ENCODE assay signal across 15 cellular contexts in genomic region chr4:102578270-102578669, GRCh38.
DNase-seq lines count a peak whose midpoint lies in the region; ATAC-seq and FAIRE-seq lines count a peak whose summit lies in the region.
"Had no signal": no experiment of that assay in that cellular context is flagged by ENCODE, and none has a peak within 500 bp of the region (broad histone marks: within the 10 kb centered on the region; RNA-seq: fewer than 3 reads in every experiment).

No MANE protein-coding gene starts in this region.

- peak; percentile 11 for FAIRE-seq in GM19239 (lab: Jason Lieb, UNC)
- FAIRE-seq: GM12878 had no signal

- peaks cover 97% of the 10 kb centered on the region for H3K36me3 Mint-ChIP-seq in activated T-cell treated with anti-CD3 and anti-CD28 coated beads, Interleukin-2, amount 50 U/mL, for 24 hours (ENCODE audit: low read depth)
- peaks cover 100% of the 10 kb centered on the region for H3K36me3 Mint-ChIP-seq in activated T-helper 17 cell treated with anti-CD3 and anti-CD28 coated beads, Interleukin-2, amount 50 U/mL, for 72 hours (ENCODE audit: low read depth)

- DNase-seq in activated T-cell treated with anti-CD3 and anti-CD28 coated beads, Interleukin-2, amount 50 U/mL, for 24 hours: no peak
- DNase-seq in activated T-cell treated with anti-CD3 and anti-CD28 coated beads, Interleukin-2, amount 50 U/mL, for 1 hour: no peak
- no peak for DNase-seq in GM19239 (ENCODE audit: insufficient read length, low spot score)
- DNase-seq in lung microvascular endothelial cell (ENCODE audit: low read depth in 2 of 2): peak; percentile 7 to 68
- DNase-seq in middle frontal gyrus (ENCODE audit: extremely low spot score, low spot score): no peak
- no peak for DNase-seq in NAMALWA (ENCODE audit: low spot score)
- DNase-seq: NCI-H1092 treated with DMSO at 0.1 percent for 48 hours, NCI-H187, NCI-H748 treated with DMSO at 0.1 percent for 48 hours, Right ventricle myocardium superior had no signal

- peak overlapping the region; percentile 50 for H3K27ac Mint-ChIP-seq in activated T-cell treated with anti-CD3 and anti-CD28 coated beads, Interleukin-2, amount 50 U/mL, for 24 hours
- peak overlapping the region; percentile 20 for H3K27ac Mint-ChIP-seq in activated T-helper 17 cell treated with anti-CD3 and anti-CD28 coated beads, Interleukin-2, amount 50 U/mL, for 72 hours

- H3K27me3 Mint-ChIP-seq in activated T-cell treated with anti-CD3 and anti-CD28 coated beads, Interleukin-2, amount 50 U/mL, for 24 hours: no peaks in the 10 kb centered on the region
- no peaks in the 10 kb centered on the region for H3K27me3 Mint-ChIP-seq in activated T-helper 17 cell treated with anti-CD3 and anti-CD28 coated beads, Interleukin-2, amount 50 U/mL, for 72 hours
- H3K27me3 Mint-ChIP-seq: IgD-negative memory B cell had no signal

- H3K4me1 Mint-ChIP-seq in activated T-cell treated with anti-CD3 and anti-CD28 coated beads, Interleukin-2, amount 50 U/mL, for 24 hours (ENCODE audit: low read depth): peaks cover 81% of the 10 kb centered on the region
- peaks cover 63% of the 10 kb centered on the region for H3K4me1 Mint-ChIP-seq in activated T-helper 17 cell treated with anti-CD3 and anti-CD28 coated beads, Interleukin-2, amount 50 U/mL, for 72 hours

- no peak for ATAC-seq in activated T-helper 17 cell treated with anti-CD3 and anti-CD28 coated beads, Interleukin-2, amount 50 U/mL, for 72 hours (replicated peaks)
- no peak for ATAC-seq in HG02884 (IDR thresholded peaks at IDR 0.05; ENCODE audit: unreplicated experiment)
- ATAC-seq: GM12878, Panc1 had no signal

- no peak overlapping the region for H3K4me3 Mint-ChIP-seq in activated T-cell treated with anti-CD3 and anti-CD28 coated beads, Interleukin-2, amount 50 U/mL, for 24 hours
- H3K4me3 Mint-ChIP-seq in activated T-helper 17 cell treated with anti-CD3 and anti-CD28 coated beads, Interleukin-2, amount 50 U/mL, for 72 hours: no peak overlapping the region
- H3K4me3 Mint-ChIP-seq: IgD-negative memory B cell had no signal

- H3K9me3 Mint-ChIP-seq in activated T-cell treated with anti-CD3 and anti-CD28 coated beads, Interleukin-2, amount 50 U/mL, for 24 hours: no peaks in the 10 kb centered on the region
- peaks cover 5% of the 10 kb centered on the region for H3K9me3 Mint-ChIP-seq in activated T-helper 17 cell treated with anti-CD3 and anti-CD28 coated beads, Interleukin-2, amount 50 U/mL, for 72 hours
- H3K9me3 Mint-ChIP-seq: IgD-negative memory B cell had no signal

Comparison
In these comparisons a context has a peak if more than half of its experiments do, and no peak if none do; other contexts are left out.
1. DNase-seq: peak in lung microvascular endothelial cell (2 of 2); none in activated T-cell treated with anti-CD3 and anti-CD28 coated beads, Interleukin-2, amount 50 U/mL, for 24 hours (single experiment), activated T-cell treated with anti-CD3 and anti-CD28 coated beads, Interleukin-2, amount 50 U/mL, for 1 hour (single experiment), GM19239 (single experiment), middle frontal gyrus (single experiment) and NAMALWA (single experiment).